26 cellular contexts compared by ENCODE assay signal in genomic region chr6:151485616-151486015, GRCh38. TPM values are rescaled to one million over a fixed set of nuclear protein-coding genes. Genes with fewer than 3 reads are reported as not detected.
A peak's percentile ranks its signal among the peaks of the same experiment; 100 is the strongest.
DNase-seq lines count a peak whose midpoint lies in the region; ATAC-seq and TF ChIP-seq lines count a peak whose summit lies in the region.
"Had no signal": no experiment of that assay in that cellular context is flagged by ENCODE, and none has a peak within 500 bp of the region (broad histone marks: within the 10 kb centered on the region; RNA-seq: fewer than 3 reads in every experiment).

No MANE protein-coding gene starts in this region.

- no peaks in the 10 kb centered on the region for H3K9me3 ChIP-seq in mammary epithelial cell (replicated peaks; ENCODE audit: insufficient read depth, low read length)
- H3K9me3 ChIP-seq: colonic mucosa, gastroesophageal sphincter, pancreas, right lobe of liver, testis, vagina had no signal

- peak overlapping the region; percentile 60 for H2AFZ ChIP-seq in mammary epithelial cell (ENCODE audit: low read depth, low read length)

- no peak for TF ChIP-seq CTCF in mammary epithelial cell (conservative IDR thresholded peaks at IDR 0.05 in 1 of 2, IDR thresholded peaks at IDR 0.05 in 1 of 2; ENCODE audit: extremely low read depth in 1 of 2, insufficient read depth in 1 of 2, low read depth in 1 of 2, low read length in 2 of 2)

- H3K4me2 ChIP-seq in mammary epithelial cell (ENCODE audit: insufficient read depth, low read depth, low read length), result peak overlapping the region; percentile 50

- H3K4me3 Mint-ChIP-seq in stimulated activated naive CD8-positive, alpha-beta T cell treated with anti-CD3 and anti-CD28 coated beads, Interleukin-15, amount 100 ng/mL, for 72 hours, result no peak overlapping the region
- H3K4me3 Mint-ChIP-seq in T-helper 2 cell treated with Interferon-gamma antibody and Interleukin-4, amounts not matched to agents 5 μg/mL and 100 μg/mL, for 36 hours, result no peak overlapping the region
- H3K4me3 Mint-ChIP-seq: CD4-positive, alpha-beta T cell; mesothelial cell of epicardium; natural killer cell treated with Interleukin-12 subunit alpha and Interleukin-12 subunit beta and Interleukin-15 and Interleukin-18, amount 100 ng/mL, for 72 hours had no signal

- no peak overlapping the region for H3K4me3 ChIP-seq in mammary epithelial cell (replicated peaks in 1 of 3; ENCODE audit: insufficient read depth in 1 of 3, low read depth in 2 of 3, low read length in 3 of 3)
- H3K4me3 ChIP-seq: colonic mucosa, gastroesophageal sphincter, GM12878, pancreas, right lobe of liver, testis, vagina had no signal

- H4K20me1 ChIP-seq in mammary epithelial cell (ENCODE audit: insufficient read depth, low read length), result no peaks in the 10 kb centered on the region

- no peaks in the 10 kb centered on the region for H3K79me2 ChIP-seq in mammary epithelial cell (ENCODE audit: insufficient read depth, low read length)

- no peak overlapping the region for H3K9ac ChIP-seq in mammary epithelial cell (ENCODE audit: insufficient read depth, low read length)

- H3K27me3 Mint-ChIP-seq in stimulated activated naive CD8-positive, alpha-beta T cell treated with anti-CD3 and anti-CD28 coated beads, Interleukin-15, amount 100 ng/mL, for 72 hours, result peaks cover under 1% of the 10 kb centered on the region
- H3K27me3 Mint-ChIP-seq in T-helper 2 cell treated with Interferon-gamma antibody and Interleukin-4, amounts not matched to agents 5 μg/mL and 100 μg/mL, for 36 hours (ENCODE audit: low read depth), result peaks cover 11% of the 10 kb centered on the region

- no peaks in the 10 kb centered on the region for H3K9me3 Mint-ChIP-seq in stimulated activated naive CD8-positive, alpha-beta T cell treated with anti-CD3 and anti-CD28 coated beads, Interleukin-15, amount 100 ng/mL, for 72 hours
- no peaks in the 10 kb centered on the region for H3K9me3 Mint-ChIP-seq in T-helper 2 cell treated with Interferon-gamma antibody and Interleukin-4, amounts not matched to agents 5 μg/mL and 100 μg/mL, for 36 hours
- H3K9me3 Mint-ChIP-seq: CD4-positive, alpha-beta T cell; natural killer cell treated with Interleukin-12 subunit alpha and Interleukin-12 subunit beta and Interleukin-15 and Interleukin-18, amount 100 ng/mL, for 72 hours had no signal

- H3K27ac ChIP-seq in mammary epithelial cell (ENCODE audit: insufficient read depth, low read depth, low read length), result no peak overlapping the region
- H3K27ac ChIP-seq: colonic mucosa, gastroesophageal sphincter, pancreas, right lobe of liver, testis, vagina had no signal

- no TSS peak for BruUV-seq in mammary epithelial cell (replicated peaks; lab: Mats Ljungman, UMichigan)

- H3K36me3 ChIP-seq in mammary epithelial cell (ENCODE audit: insufficient read depth, low read length), result no peaks in the 10 kb centered on the region
- H3K36me3 ChIP-seq: colonic mucosa, gastroesophageal sphincter, pancreas, right lobe of liver, vagina had no signal

- no peaks in the 10 kb centered on the region for H3K27me3 ChIP-seq in mammary epithelial cell (ENCODE audit: insufficient read depth, low read length)
- H3K27me3 ChIP-seq: colonic mucosa, pancreas, right lobe of liver, testis, vagina had no signal

- H3K4me1 Mint-ChIP-seq in stimulated activated naive CD8-positive, alpha-beta T cell treated with anti-CD3 and anti-CD28 coated beads, Interleukin-15, amount 100 ng/mL, for 72 hours, result peaks cover 12% of the 10 kb centered on the region
- peaks cover 13% of the 10 kb centered on the region for H3K4me1 Mint-ChIP-seq in T-helper 2 cell treated with Interferon-gamma antibody and Interleukin-4, amounts not matched to agents 5 μg/mL and 100 μg/mL, for 36 hours (ENCODE audit: low read depth)

- in situ Hi-C loops in mammary epithelial cell (cut with MboI; ENCODE audit: low sequenced_read_pairs in 2 of 2), result no loop called here

- intact Hi-C loops in mammary epithelial cell (cut with micrococcal nuclease), result no loop called here

- H3K4me1 ChIP-seq in mammary epithelial cell (ENCODE audit: insufficient read depth, low read length), result no peaks in the 10 kb centered on the region
- H3K4me1 ChIP-seq: colonic mucosa, gastroesophageal sphincter, pancreas, right lobe of liver, testis had no signal

- dilution Hi-C loops in mammary epithelial cell (cut with HindIII; ENCODE audit: low sequenced_read_pairs), result no loop called here

- ATAC-seq in stimulated activated naive CD8-positive, alpha-beta T cell treated with anti-CD3 and anti-CD28 coated beads, Interleukin-15, amount 100 ng/mL, for 72 hours, result peak; percentile 48
- ATAC-seq in stimulated activated naive CD8-positive, alpha-beta T cell treated with anti-CD3 and anti-CD28 coated beads, Interleukin-15, Interleukin-2, amounts not matched to agents 100 U/mL and 50 U/mL, for 24 hours, result no peak
- no peak for ATAC-seq in HG02840 (IDR thresholded peaks at IDR 0.05; ENCODE audit: low FRiP score, unreplicated experiment)
- ATAC-seq: gastroesophageal sphincter, GM12878, pancreas, right lobe of liver had no signal

- H3K27ac Mint-ChIP-seq in stimulated activated naive CD8-positive, alpha-beta T cell treated with anti-CD3 and anti-CD28 coated beads, Interleukin-15, amount 100 ng/mL, for 72 hours, result no peak overlapping the region
- H3K27ac Mint-ChIP-seq in T-helper 2 cell treated with Interferon-gamma antibody and Interleukin-4, amounts not matched to agents 5 μg/mL and 100 μg/mL, for 36 hours, result no peak overlapping the region
- H3K27ac Mint-ChIP-seq: CD4-positive, alpha-beta T cell; mesothelial cell of epicardium had no signal

- CTCF ChIA-PET in mammary epithelial cell (lab: Charles Lee; ENCODE audit: low non-redundant PET), result no interaction called here

- H3K36me3 Mint-ChIP-seq in T-helper 2 cell treated with Interferon-gamma antibody and Interleukin-4, amounts not matched to agents 5 μg/mL and 100 μg/mL, for 36 hours (ENCODE audit: low read depth), result no peaks in the 10 kb centered on the region
- H3K36me3 Mint-ChIP-seq: mesothelial cell of epicardium; natural killer cell treated with Interleukin-12 subunit alpha and Interleukin-12 subunit beta and Interleukin-15 and Interleukin-18, amount 100 ng/mL, for 72 hours had no signal

- DNase-seq in stimulated activated naive CD8-positive, alpha-beta T cell treated with anti-CD3 and anti-CD28 coated beads, Interleukin-15, amount 100 ng/mL, for 72 hours, result no peak
- no peak for DNase-seq in stimulated activated naive CD8-positive, alpha-beta T cell treated with anti-CD3 and anti-CD28 coated beads, Interleukin-15, Interleukin-2, amounts not matched to agents 100 U/mL and 50 U/mL, for 24 hours
- peak; percentile 79 for DNase-seq in mammary epithelial cell
- peak; percentile 25 for DNase-seq in glomerular visceral epithelial cell (ENCODE audit: extremely low spot score)
- no peak for DNase-seq in NCI-H446 (lab: John Stamatoyannopoulos, UW)
- DNase-seq in NK-92 treated with Interleukin-12 subunit alpha and Interleukin-12 subunit beta, amount 100 ng/mL, for 24 hours (lab: John Stamatoyannopoulos, UW), result no peak
- DNase-seq in T-helper 2 cell treated with Interferon-gamma antibody and Interleukin-4, amounts not matched to agents 5 μg/mL and 100 μg/mL, for 36 hours (ENCODE audit: low spot score), result no peak
- DNase-seq: activated CD4-positive, alpha-beta T cell treated with anti-CD3 and anti-CD28 coated beads, Interleukin-2, amount 50 U/mL, for 4 hours; activated naive CD4-positive, alpha-beta T cell; CD4-positive, alpha-beta T cell; colonic mucosa; DMS 273 treated with DMSO at 0.1 percent for 48 hours; NCI-H1417; NCI-H526 treated with DMSO at 0.1 percent for 48 hours; pancreas; right lobe of liver; Right ventricle myocardium superior; stimulated activated CD4-positive, alpha-beta T cell treated with anti-CD3 and anti-CD28 coated beads, Interleukin-15, amount 100 ng/mL, for 24 hours; SW 1271; testis had no signal

RNA-seq across cellular contexts. Expression of gene CCDC170, which starts 8.2 kb away (rescaled TPM):
- not detected for total RNA-seq in mammary epithelial cell
- 0.05 TPM for polyA plus RNA-seq in mammary epithelial cell
- not detected for polyA minus RNA-seq in mammary epithelial cell
- total RNA-seq: CD4-positive, alpha-beta T cell; GM12878; natural killer cell treated with Interleukin-12 subunit alpha and Interleukin-12 subunit beta and Interleukin-15 and Interleukin-18, amount 100 ng/mL, for 72 hours had no signal
- polyA plus RNA-seq: GM12878 had no signal

RNA-seq across cellular contexts. Expression of gene RMND1, which starts 33.7 kb away (rescaled TPM):
- 10 to 100 TPM; 15.7 to 26.7 TPM for total RNA-seq in mammary epithelial cell
- 13.3 TPM for polyA plus RNA-seq in mammary epithelial cell
- polyA minus RNA-seq in mammary epithelial cell, result 3.8 TPM

Comparison
In these comparisons a context has a peak if more than half of its experiments do, and no peak if none do; other contexts are left out.
1. DNase-seq: peak in mammary epithelial cell (single experiment) and glomerular visceral epithelial cell (single experiment); none in stimulated activated naive CD8-positive, alpha-beta T cell treated with anti-CD3 and anti-CD28 coated beads, Interleukin-15, amount 100 ng/mL, for 72 hours (0 of 2), stimulated activated naive CD8-positive, alpha-beta T cell treated with anti-CD3 and anti-CD28 coated beads, Interleukin-15, Interleukin-2, amounts not matched to agents 100 U/mL and 50 U/mL, for 24 hours (single experiment), NCI-H446 (0 of 2), NK-92 treated with Interleukin-12 subunit alpha and Interleukin-12 subunit beta, amount 100 ng/mL, for 24 hours (single experiment) and T-helper 2 cell treated with Interferon-gamma antibody and Interleukin-4, amounts not matched to agents 5 μg/mL and 100 μg/mL, for 36 hours (single experiment).